Comparison of ENCODE assay signal across 8 cellular contexts in the genomic region with DNA sequence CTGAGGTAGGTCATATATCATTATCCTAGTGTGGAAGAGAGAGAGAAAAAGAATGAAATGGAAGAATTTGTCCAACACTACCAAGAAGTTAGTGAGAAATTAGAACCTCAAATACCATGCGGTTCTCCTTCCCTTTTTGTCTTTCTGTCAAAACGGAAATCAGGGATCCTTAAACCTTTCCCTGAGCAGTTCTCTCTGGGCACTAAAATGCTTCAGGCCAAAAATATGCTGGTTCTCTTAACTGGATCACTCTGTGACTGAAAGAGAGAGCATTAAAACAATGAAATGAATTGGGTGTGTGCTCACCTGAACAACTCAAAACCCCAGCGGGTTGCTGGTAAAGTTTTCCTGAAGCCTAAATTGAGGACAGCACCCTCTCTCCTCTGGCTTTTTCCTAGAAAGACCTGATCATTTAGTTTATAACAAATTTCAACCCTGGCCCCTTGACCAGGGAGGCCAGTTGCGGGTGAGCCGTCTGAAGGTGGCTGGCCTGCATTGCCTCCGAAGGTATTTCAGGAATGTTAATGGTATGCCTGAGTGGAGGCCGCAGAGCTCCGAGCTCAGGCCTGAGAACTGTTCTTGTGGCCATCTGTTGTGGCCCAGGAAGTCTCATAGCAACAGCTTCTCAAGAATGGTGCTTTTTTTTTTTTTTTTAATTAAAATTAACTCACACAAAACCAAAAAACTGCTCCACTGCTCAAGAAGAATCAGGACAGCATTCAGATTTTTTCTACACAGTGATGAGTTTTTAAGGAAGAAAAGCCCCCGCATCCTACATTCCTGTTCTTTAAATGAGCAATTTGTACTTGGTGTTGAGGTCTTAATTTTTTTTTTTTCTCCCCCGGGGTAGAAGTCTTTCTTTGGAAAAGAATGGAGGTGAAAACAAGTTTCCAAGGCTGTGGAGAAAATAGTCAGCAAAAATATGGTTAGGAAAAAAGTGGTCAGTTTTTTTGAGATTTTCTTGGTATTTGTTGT.
DNase-seq lines count a peak whose midpoint lies in the region; ATAC-seq, FAIRE-seq and TF ChIP-seq lines count a peak whose summit lies in the region.

No MANE protein-coding gene starts in this region.

- ATAC-seq in GM21390 (IDR thresholded peaks at IDR 0.05; ENCODE audit: unreplicated experiment): no peak

- H3K79me2 ChIP-seq in astrocyte (ENCODE audit: insufficient read depth, low read length): peaks cover 17% of the 10 kb centered on the region

- peaks cover 59% of the 10 kb centered on the region for H3K4me1 Mint-ChIP-seq in astrocyte (ENCODE audit: low read depth, unreplicated experiment)

- 31 to 60% methylated on average over 10 of the region's 10 CpGs for WGBS in sigmoid colon, 2 donors

- TF ChIP-seq POLR2A in H54 (IDR thresholded peaks at IDR 0.05; ENCODE audit: low read depth, low read length) (no peak), sigmoid colon (IDR thresholded peaks at IDR 0.05) (no peak)

- peaks cover 43% of the 10 kb centered on the region for H3K4me1 ChIP-seq in astrocyte (ENCODE audit: insufficient read depth, low read length)
- peaks cover 0 to 36% (median 22%) of the 10 kb centered on the region in 4 donors for H3K4me1 ChIP-seq in sigmoid colon

- H4K20me1 ChIP-seq in astrocyte (ENCODE audit: insufficient read depth, low read length): no peaks in the 10 kb centered on the region

- H3K27me3 ChIP-seq in astrocyte (ENCODE audit: insufficient read depth, low read length) (no peaks in the 10 kb centered on the region), sigmoid colon (no peaks in the 10 kb centered on the region)

- H3K9me3 Mint-ChIP-seq in astrocyte (ENCODE audit: unreplicated experiment): no peaks in the 10 kb centered on the region

- H3K36me3 ChIP-seq in astrocyte (ENCODE audit: insufficient read depth, low read length) (no peaks in the 10 kb centered on the region), sigmoid colon (no peaks in the 10 kb centered on the region)

- FAIRE-seq in H54 (lab: Jason Lieb, UNC) (peak; percentile 75), astrocyte (lab: Jason Lieb, UNC) (peak; percentile 86)

- no peaks in the 10 kb centered on the region for H3K27me3 Mint-ChIP-seq in astrocyte (ENCODE audit: low read depth, unreplicated experiment)

- H3K27ac Mint-ChIP-seq in astrocyte (ENCODE audit: unreplicated experiment): peak overlapping the region; percentile 98

- TF ChIP-seq CTCF in astrocyte (IDR thresholded peaks at IDR 0.05; ENCODE audit: insufficient read depth, low read depth, low read length) (no peak), sigmoid colon (IDR thresholded peaks at IDR 0.05) (no peak)

- H3K4me3 Mint-ChIP-seq in astrocyte (ENCODE audit: unreplicated experiment): peak overlapping the region; percentile 29

- H3K27ac ChIP-seq in astrocyte (ENCODE audit: low read depth, low read length) (peak overlapping the region; percentile 98), sigmoid colon (peak overlapping the region; percentile 59 to 84 (median 72))

- no peak overlapping the region for H2AFZ ChIP-seq in astrocyte (ENCODE audit: low read depth, low read length)

- H3K4me3 ChIP-seq in astrocyte (ENCODE audit: insufficient read depth, low read depth, low read length): peak overlapping the region; percentile 39
- H3K4me3 ChIP-seq in sigmoid colon: no peak overlapping the region

- H3K9me3 ChIP-seq in astrocyte (ENCODE audit: insufficient read depth, low read depth, low read length) (no peaks in the 10 kb centered on the region), sigmoid colon (no peaks in the 10 kb centered on the region)

- intact Hi-C loops in sigmoid colon (cut with DNase I): no loop called here

- H3K4me2 ChIP-seq in astrocyte (ENCODE audit: low read length): peak overlapping the region; percentile 74

- DNase-seq in H54 (ENCODE audit: insufficient read length, low spot score) (peak; percentile 53), astrocyte (ENCODE audit: low read depth) (peak; percentile 98), iPS DF 19.7 (ENCODE audit: low read depth, low spot score) (peak; percentile 93), sigmoid colon (no peak), NCI-H345 (lab: John Stamatoyannopoulos, UW) (no peak)
- DNase-seq in activated CD4-positive, alpha-beta T cell treated with anti-CD3 and anti-CD28 coated beads, Interleukin-2, amount 50 U/mL, for 1 hour: no peak
- DNase-seq in stimulated activated CD4-positive, alpha-beta T cell treated with anti-CD3 and anti-CD28 coated beads, Interleukin-4, amount 100 ng/mL, for 4 hours: no peak

- TF ChIP-seq EP300 in sigmoid colon (IDR thresholded peaks at IDR 0.05): no peak

- H3K9ac ChIP-seq in astrocyte (ENCODE audit: low read length): peak overlapping the region; percentile 91

- H3K36me3 Mint-ChIP-seq in astrocyte (ENCODE audit: low read depth, unreplicated experiment): peaks cover 10% of the 10 kb centered on the region

Comparison
In these comparisons a context has a peak if more than half of its experiments do, and no peak if none do; other contexts are left out.
1. DNase-seq: peak in H54 (single experiment), astrocyte (single experiment) and iPS DF 19.7 (single experiment); none in sigmoid colon (single experiment), activated CD4-positive, alpha-beta T cell treated with anti-CD3 and anti-CD28 coated beads, Interleukin-2, amount 50 U/mL, for 1 hour (single experiment), stimulated activated CD4-positive, alpha-beta T cell treated with anti-CD3 and anti-CD28 coated beads, Interleukin-4, amount 100 ng/mL, for 4 hours (0 of 2) and NCI-H345 (single experiment).